In genomic region chr1:233261615-233262168, GRCh38 we compare ENCODE assay signal across 13 cellular contexts. TPM values are rescaled to one million over a fixed set of nuclear protein-coding genes. Genes with fewer than 3 reads are reported as not detected.
DNase-seq lines count a peak whose midpoint lies in the region; ATAC-seq and TF ChIP-seq lines count a peak whose summit lies in the region.
"Had no signal": no experiment of that assay in that cellular context is flagged by ENCODE, and none has a peak within 500 bp of the region (broad histone marks: within the 10 kb centered on the region; RNA-seq: fewer than 3 reads in every experiment).

No MANE protein-coding gene starts in this region.

- H2AK5ac ChIP-seq in mesenchymal stem cell (ENCODE audit: low read length, severe bottlenecking), result peak overlapping the region; percentile 59

- H3K9ac ChIP-seq in mesenchymal stem cell (ENCODE audit: low read length), result no peak overlapping the region

- no peak overlapping the region for H2AFZ ChIP-seq in mesenchymal stem cell (ENCODE audit: low read depth, low read length)

- H3K36me3 ChIP-seq in mesenchymal stem cell (ENCODE audit: control insufficient read depth in 1 of 2, insufficient read depth in 2 of 2, low read depth in 1 of 2, low read length in 2 of 2) (peaks cover 14 to 70% of the 10 kb centered on the region in 2 experiments), BE2C (peaks cover 16% of the 10 kb centered on the region)
- H3K36me3 ChIP-seq: transverse colon had no signal

- intact Hi-C loops in activated CD4-positive, alpha-beta T cell treated with anti-CD3 and anti-CD28 coated beads for 36 hours (cut with DNase I, micrococcal nuclease), result no loop called here

- H2BK120ac ChIP-seq in mesenchymal stem cell (ENCODE audit: low read depth, low read length), result no peak overlapping the region

- WGBS in mesenchymal stem cell, result 95% methylated on average over 8 of the region's 8 CpGs

- peaks cover 10% of the 10 kb centered on the region for H3K4me1 Mint-ChIP-seq in activated CD4-positive, alpha-beta T cell treated with anti-CD3 and anti-CD28 coated beads for 36 hours

- DNase-seq in mesenchymal stem cell (no peak), BE2C (no peak)
- no peak for DNase-seq in activated CD4-positive, alpha-beta T cell treated with anti-CD3 and anti-CD28 coated beads for 36 hours
- DNase-seq: dorsolateral prefrontal cortex, foreskin melanocyte, naive B cell, T-helper 9 cell, transverse colon had no signal

- no peak for TF ChIP-seq CTCF in BE2C (IDR thresholded peaks at IDR 0.05; ENCODE audit: low read depth, low read length)

- H3K4ac ChIP-seq in mesenchymal stem cell (ENCODE audit: low read depth in 1 of 2, low read length in 2 of 2), result peak overlapping the region in 1 of 2 experiments; percentile 30

- H3K9me3 ChIP-seq in mesenchymal stem cell (ENCODE audit: control insufficient read depth, low read length) (no peaks in the 10 kb centered on the region), BE2C (no peaks in the 10 kb centered on the region)
- H3K9me3 ChIP-seq: transverse colon had no signal

- no peak overlapping the region for H4K8ac ChIP-seq in mesenchymal stem cell (ENCODE audit: low read length)

- no peak overlapping the region for H3K4me3 ChIP-seq in mesenchymal stem cell (ENCODE audit: insufficient read depth in 1 of 2, low read depth in 1 of 2, low read length in 2 of 2)
- no peak overlapping the region for H3K4me3 ChIP-seq in BE2C (ENCODE audit: low read depth, low read length)
- H3K4me3 ChIP-seq: dorsolateral prefrontal cortex, transverse colon had no signal

- H3K18ac ChIP-seq in mesenchymal stem cell (ENCODE audit: low read depth in 1 of 2, low read length in 2 of 2), result no peak overlapping the region

- no peak overlapping the region for H2BK12ac ChIP-seq in mesenchymal stem cell (ENCODE audit: low read length in 2 of 2)

- CTCF ChIA-PET in activated CD4-positive, alpha-beta T cell treated with anti-CD3 and anti-CD28 coated beads for 36 hours (lab: Charles Lee), result no interaction called here

- H3K9me3 Mint-ChIP-seq in activated CD4-positive, alpha-beta T cell treated with anti-CD3 and anti-CD28 coated beads for 36 hours (ENCODE audit: low read depth), result no peaks in the 10 kb centered on the region
- H3K9me3 Mint-ChIP-seq: naive B cell had no signal

- peaks cover 37% of the 10 kb centered on the region for H3K79me1 ChIP-seq in mesenchymal stem cell (replicated peaks; ENCODE audit: low read length, poor library complexity, severe bottlenecking)

- POLR2A ChIA-PET in activated CD4-positive, alpha-beta T cell treated with anti-CD3 and anti-CD28 coated beads for 36 hours (lab: Charles Lee), result no interaction called here

- H3K4me1 ChIP-seq in mesenchymal stem cell (ENCODE audit: control insufficient read depth, insufficient read depth, low read depth, low read length) (peaks cover 6% of the 10 kb centered on the region), BE2C (peaks cover 4% of the 10 kb centered on the region)
- H3K4me1 ChIP-seq: transverse colon had no signal

- no peak overlapping the region for H3K4me2 ChIP-seq in mesenchymal stem cell (ENCODE audit: low read length, poor library complexity, severe bottlenecking)

- peaks cover 43% of the 10 kb centered on the region for H3K36me3 Mint-ChIP-seq in activated CD4-positive, alpha-beta T cell treated with anti-CD3 and anti-CD28 coated beads for 36 hours (ENCODE audit: low read depth)

- peak overlapping the region in 1 of 2 experiments; percentile 76 for H3K14ac ChIP-seq in mesenchymal stem cell (ENCODE audit: low read length in 2 of 2)

- no peak overlapping the region for H3K27ac Mint-ChIP-seq in activated CD4-positive, alpha-beta T cell treated with anti-CD3 and anti-CD28 coated beads for 36 hours
- H3K27ac Mint-ChIP-seq: naive B cell had no signal

- peak overlapping the region; percentile 8 for H3K27ac ChIP-seq in mesenchymal stem cell (ENCODE audit: low read length, poor library complexity, severe bottlenecking)
- H3K27ac ChIP-seq: dorsolateral prefrontal cortex, transverse colon had no signal

- no peak overlapping the region for H2BK5ac ChIP-seq in mesenchymal stem cell (ENCODE audit: low read depth, low read length, poor library complexity, severe bottlenecking)

- ATAC-seq in GM18909 (IDR thresholded peaks at IDR 0.05; ENCODE audit: poor library complexity, unreplicated experiment), result peak; percentile 21
- ATAC-seq in GM21717 (IDR thresholded peaks at IDR 0.05; ENCODE audit: unreplicated experiment), result peak; percentile 6
- peak; percentile 14 for ATAC-seq in HG03159 (IDR thresholded peaks at IDR 0.05; ENCODE audit: unreplicated experiment)
- no peak for ATAC-seq in GM21367 (IDR thresholded peaks at IDR 0.05; ENCODE audit: unreplicated experiment)
- no peak for ATAC-seq in activated CD4-positive, alpha-beta T cell treated with anti-CD3 and anti-CD28 coated beads for 36 hours
- no peak for ATAC-seq in GM21526 (IDR thresholded peaks at IDR 0.05; ENCODE audit: low FRiP score, unreplicated experiment)

- no peak overlapping the region for H3K4me3 Mint-ChIP-seq in activated CD4-positive, alpha-beta T cell treated with anti-CD3 and anti-CD28 coated beads for 36 hours
- H3K4me3 Mint-ChIP-seq: naive B cell had no signal

- H3K27me3 Mint-ChIP-seq in activated CD4-positive, alpha-beta T cell treated with anti-CD3 and anti-CD28 coated beads for 36 hours, result no peaks in the 10 kb centered on the region
- H3K27me3 Mint-ChIP-seq: naive B cell had no signal

- no peak overlapping the region for H4K91ac ChIP-seq in mesenchymal stem cell (ENCODE audit: low read length)

- no peak overlapping the region for H2BK15ac ChIP-seq in mesenchymal stem cell (ENCODE audit: low read depth, poor library complexity, severe bottlenecking)

- H3K23ac ChIP-seq in mesenchymal stem cell (ENCODE audit: low read length in 2 of 2), result no peak overlapping the region

- H3K27me3 ChIP-seq in mesenchymal stem cell (ENCODE audit: control insufficient read depth in 1 of 2, insufficient read depth in 1 of 2, low read length in 2 of 2) (no peaks in the 10 kb centered on the region), BE2C (no peaks in the 10 kb centered on the region)
- H3K27me3 ChIP-seq: dorsolateral prefrontal cortex, transverse colon had no signal

RNA-seq across cellular contexts. Expression of gene PCNX2, which starts 33.8 kb away (rescaled TPM):
- polyA plus RNA-seq in mesenchymal stem cell (2013, experiment 1 of 2), result 16.2 TPM
- 15.7 TPM for polyA plus RNA-seq in mesenchymal stem cell (2013, experiment 2 of 2)
- total RNA-seq in activated CD4-positive, alpha-beta T cell treated with anti-CD3 and anti-CD28 coated beads for 36 hours, result 10 to 100 TPM; 14.7 to 18.1 TPM
- 21.5 TPM for polyA plus RNA-seq in BE2C (2012; ENCODE audit: insufficient read depth, insufficient read length, low read depth)

Comparison
In these comparisons a context has a peak if more than half of its experiments do, and no peak if none do; other contexts are left out.
1. ATAC-seq: peak in GM18909 (single experiment), GM21717 (single experiment) and HG03159 (single experiment); none in GM21367 (single experiment), activated CD4-positive, alpha-beta T cell treated with anti-CD3 and anti-CD28 coated beads for 36 hours (single experiment) and GM21526 (single experiment).